ENCODE assay signal across 24 cellular contexts in the genomic region with DNA sequence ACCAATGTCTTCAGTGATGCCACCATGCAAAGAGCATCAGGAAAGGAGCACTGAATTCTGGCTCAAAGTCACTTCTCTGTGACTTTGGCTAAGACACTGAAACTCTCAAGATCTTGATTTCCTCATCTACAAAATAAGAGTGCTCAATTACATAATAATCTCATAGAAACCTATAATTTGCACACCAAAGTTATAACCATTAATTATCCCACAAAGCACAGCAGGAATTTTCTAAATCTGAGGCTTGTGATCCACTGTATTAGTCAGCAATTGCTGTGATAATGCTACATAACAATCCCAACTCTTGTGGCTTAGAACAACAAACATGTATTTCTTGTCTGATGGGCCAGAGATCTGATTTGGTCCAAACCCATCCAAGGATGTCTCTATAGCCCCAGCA.
"Had no signal": no experiment of that assay in that cellular context is flagged by ENCODE, and none has a peak within 500 bp of the region (broad histone marks: within the 10 kb centered on the region; RNA-seq: fewer than 3 reads in every experiment).

No MANE protein-coding gene starts in this region.

- H2AFZ ChIP-seq: neural progenitor cell, parathyroid adenoma had no signal

- H3K4me2 ChIP-seq: neural progenitor cell, smooth muscle cell had no signal

- H3K4me3 ChIP-seq: neural progenitor cell, ovary, psoas muscle, skin epidermis, smooth muscle cell, spleen, stomach, tibial artery, transverse colon had no signal

- H3K36me3 Mint-ChIP-seq: natural killer cell; stimulated activated effector memory CD8-positive, alpha-beta T cell treated with anti-CD3 and anti-CD28 coated beads, Interleukin-12 subunit alpha, Interleukin-12 subunit beta, amount 100 ng/mL, for 72 hours; stimulated activated naive B cell treated with anti-CD40 and anti-IgM and Interleukin-4, amounts not matched to agents 10 μg/mL and 1 μg/mL and 100 μg/mL, for 72 hours; type B pancreatic cell had no signal

- H3K4me3 Mint-ChIP-seq: naive thymus-derived CD4-positive, alpha-beta T cell; natural killer cell; nephron; neural progenitor cell; stimulated activated effector memory CD8-positive, alpha-beta T cell treated with anti-CD3 and anti-CD28 coated beads, Interleukin-12 subunit alpha, Interleukin-12 subunit beta, amount 100 ng/mL, for 72 hours; stimulated activated naive B cell treated with anti-CD40 and anti-IgM and Interleukin-4, amounts not matched to agents 10 μg/mL and 1 μg/mL and 100 μg/mL, for 72 hours; stimulated activated naive CD8-positive, alpha-beta T cell treated with anti-CD3 and anti-CD28 coated beads, Interleukin-15, Interleukin-2, amounts not matched to agents 100 ng/mL and 50 ng/mL, for 24 hours; type B pancreatic cell had no signal

- DNase-seq: naive thymus-derived CD4-positive, alpha-beta T cell; natural killer cell; occipital lobe; ovary; psoas muscle; right cardiac atrium; spleen; stimulated activated CD4-positive, alpha-beta T cell treated with anti-CD3 and anti-CD28 coated beads, Interleukin-12 subunit alpha, Interleukin-12 subunit beta, amount 100 ng/mL, for 4 hours; stimulated activated CD4-positive, alpha-beta T cell treated with anti-CD3 and anti-CD28 coated beads, Interleukin-1b, Interleukin-23, amount 100 ng/mL, for 48 hours; stimulated activated CD4-positive, alpha-beta T cell treated with anti-CD3 and anti-CD28 coated beads, Interleukin-4, amount 100 ng/mL, for 1 hour; stimulated activated naive B cell treated with anti-CD40 and anti-IgM and Interleukin-4, amounts not matched to agents 10 μg/mL and 1 μg/mL and 100 μg/mL, for 72 hours; stimulated activated naive CD4-positive, alpha-beta T cell treated with Interleukin-2 at 50 U/mL for 16 hours; stomach; tibial artery; transverse colon had no signal

- H3K36me3 ChIP-seq: neural progenitor cell, ovary, spleen, stomach, tibial artery, transverse colon had no signal

- H3K27ac Mint-ChIP-seq: naive thymus-derived CD4-positive, alpha-beta T cell; natural killer cell; neural progenitor cell; progenitor cell of endocrine pancreas; stimulated activated effector memory CD8-positive, alpha-beta T cell treated with anti-CD3 and anti-CD28 coated beads, Interleukin-12 subunit alpha, Interleukin-12 subunit beta, amount 100 ng/mL, for 72 hours; stimulated activated naive B cell treated with anti-CD40 and anti-IgM and Interleukin-4, amounts not matched to agents 10 μg/mL and 1 μg/mL and 100 μg/mL, for 72 hours; stimulated activated naive CD8-positive, alpha-beta T cell treated with anti-CD3 and anti-CD28 coated beads, Interleukin-15, Interleukin-2, amounts not matched to agents 100 ng/mL and 50 ng/mL, for 24 hours; type B pancreatic cell had no signal

- H3K4me1 Mint-ChIP-seq: neural progenitor cell; stimulated activated effector memory CD8-positive, alpha-beta T cell treated with anti-CD3 and anti-CD28 coated beads, Interleukin-12 subunit alpha, Interleukin-12 subunit beta, amount 100 ng/mL, for 72 hours; stimulated activated naive B cell treated with anti-CD40 and anti-IgM and Interleukin-4, amounts not matched to agents 10 μg/mL and 1 μg/mL and 100 μg/mL, for 72 hours had no signal

- H3K27ac ChIP-seq: neural progenitor cell, ovary, parathyroid adenoma, psoas muscle, spleen had no signal

- H3K27me3 Mint-ChIP-seq: progenitor cell of endocrine pancreas; stimulated activated naive B cell treated with anti-CD40 and anti-IgM and Interleukin-4, amounts not matched to agents 10 μg/mL and 1 μg/mL and 100 μg/mL, for 72 hours; type B pancreatic cell had no signal

- H3K27me3 ChIP-seq: neural progenitor cell, ovary, spleen, stomach, tibial artery, transverse colon had no signal

- H3K9ac ChIP-seq: neural progenitor cell, parathyroid adenoma had no signal

- H3K9me3 ChIP-seq: ovary, psoas muscle, tibial artery, transverse colon had no signal

- H3K4me1 ChIP-seq: neural progenitor cell, parathyroid adenoma, psoas muscle, transverse colon had no signal

- H3K9me3 Mint-ChIP-seq: type B pancreatic cell had no signal

- ATAC-seq: naive thymus-derived CD4-positive, alpha-beta T cell; natural killer cell; psoas muscle; stimulated activated effector memory CD8-positive, alpha-beta T cell treated with anti-CD3 and anti-CD28 coated beads, Interleukin-12 subunit alpha, Interleukin-12 subunit beta, amount 100 ng/mL, for 72 hours; stimulated activated naive B cell treated with anti-CD40 and anti-IgM and Interleukin-4, amounts not matched to agents 10 μg/mL and 1 μg/mL and 100 μg/mL, for 72 hours had no signal
